11 cellular contexts compared by ENCODE assay signal in genomic region chr18:22165049-22165602, GRCh38. TPM values are rescaled to one million over a fixed set of nuclear protein-coding genes. Genes with fewer than 3 reads are reported as not detected.
DNase-seq lines count a peak whose midpoint lies in the region; ATAC-seq and TF ChIP-seq lines count a peak whose summit lies in the region.
"Had no signal": no experiment of that assay in that cellular context is flagged by ENCODE, and none has a peak within 500 bp of the region (broad histone marks: within the 10 kb centered on the region; RNA-seq: fewer than 3 reads in every experiment).

No MANE protein-coding gene starts in this region.

- H3K27ac Mint-ChIP-seq in stimulated activated naive CD8-positive, alpha-beta T cell treated with anti-CD3 and anti-CD28 coated beads, Interleukin-15, Interleukin-2, amounts not matched to agents 100 ng/mL and 50 ng/mL, for 24 hours = no peak overlapping the region
- no peak overlapping the region for H3K27ac Mint-ChIP-seq in neural progenitor cell

- H3K9me3 ChIP-seq in right cardiac atrium (ENCODE audit: control insufficient read depth, low read length) = no peaks in the 10 kb centered on the region
- no peaks in the 10 kb centered on the region for H3K9me3 ChIP-seq in neural progenitor cell (ENCODE audit: low read depth)
- H3K9me3 ChIP-seq in esophagus muscularis mucosa = no peaks in the 10 kb centered on the region

- H3K79me2 ChIP-seq in neural progenitor cell (ENCODE audit: low read depth) = no peaks in the 10 kb centered on the region

- peaks cover 47% of the 10 kb centered on the region for H4K20me1 ChIP-seq in neural progenitor cell (ENCODE audit: low read depth)

- peaks cover 27% of the 10 kb centered on the region for H3K4me1 Mint-ChIP-seq in stimulated activated naive CD8-positive, alpha-beta T cell treated with anti-CD3 and anti-CD28 coated beads, Interleukin-15, Interleukin-2, amounts not matched to agents 100 ng/mL and 50 ng/mL, for 24 hours (ENCODE audit: low read depth)
- H3K4me1 Mint-ChIP-seq in neural progenitor cell = peaks cover 30% of the 10 kb centered on the region

- H3K4me3 ChIP-seq in right cardiac atrium (ENCODE audit: low read length) (peak overlapping the region; percentile 66), neural progenitor cell (peak overlapping the region; percentile 43), esophagus muscularis mucosa (peak overlapping the region in 1 of 4 donors; percentile 30)

- H3K36me3 ChIP-seq in neural progenitor cell (no peaks in the 10 kb centered on the region), esophagus muscularis mucosa (no peaks in the 10 kb centered on the region)

- intact Hi-C loops in right cardiac atrium (cut with DNase I) = loop anchor here in 3 of 4 donors (5.0 to 10.0 kb wide), 4 partner anchors 168 to 397 kb away; no protein-coding TSS in a partner anchor
- intact Hi-C loops in esophagus muscularis mucosa (cut with DNase I) = loop anchor here (10.0 kb wide), 1 partner anchor 210 kb away; no protein-coding TSS in a partner anchor

- no peak overlapping the region for H3K9ac ChIP-seq in neural progenitor cell

- H3K4me3 Mint-ChIP-seq in stimulated activated naive CD8-positive, alpha-beta T cell treated with anti-CD3 and anti-CD28 coated beads, Interleukin-15, Interleukin-2, amounts not matched to agents 100 ng/mL and 50 ng/mL, for 24 hours = peak overlapping the region; percentile 49
- H3K4me3 Mint-ChIP-seq in neural progenitor cell = peak overlapping the region; percentile 85

- no peak for DNase-seq in stimulated activated naive CD8-positive, alpha-beta T cell treated with anti-CD3 and anti-CD28 coated beads, Interleukin-15, Interleukin-2, amounts not matched to agents 100 U/mL and 50 U/mL, for 24 hours
- DNase-seq in right cardiac atrium = peak in 2 of 3 donors; percentile 69 to 70
- DNase-seq in neural progenitor cell (ENCODE audit: low spot score) = peak; percentile 69
- no peak for DNase-seq in esophagus muscularis mucosa (ENCODE audit: extremely low spot score)
- no peak for DNase-seq in GM19240 (ENCODE audit: insufficient read length, low spot score)
- DNase-seq in SHP77 (lab: John Stamatoyannopoulos, UW) = no peak
- DNase-seq: effector CD8-positive, alpha-beta T cell; NCI-H1694 treated with DMSO at 0.1 percent for 48 hours; stimulated activated CD8-positive, alpha-beta memory T cell treated with anti-CD3 and anti-CD28 coated beads, Interleukin-4, amount 100 ng/mL, for 48 hours had no signal

- 12% methylated on average over 50 of the region's 50 CpGs for WGBS in right cardiac atrium
- 26% methylated on average over 46 of the region's 50 CpGs for WGBS in esophagus muscularis mucosa

- no peaks in the 10 kb centered on the region for H3K4me1 ChIP-seq in right cardiac atrium (ENCODE audit: control insufficient read depth, insufficient read depth, low read length)
- H3K4me1 ChIP-seq in neural progenitor cell = peaks cover 13% of the 10 kb centered on the region
- peaks cover 13 to 57% (median 46%) of the 10 kb centered on the region in 4 donors for H3K4me1 ChIP-seq in esophagus muscularis mucosa

- no peaks in the 10 kb centered on the region for H3K27me3 ChIP-seq in right cardiac atrium (ENCODE audit: control insufficient read depth, insufficient read depth)
- H3K27me3 ChIP-seq in neural progenitor cell = peaks cover 100% of the 10 kb centered on the region
- H3K27me3 ChIP-seq in esophagus muscularis mucosa = peaks cover 0 to 90% (median 49%) of the 10 kb centered on the region in 4 donors

- peaks cover 74% of the 10 kb centered on the region for H3K27me3 Mint-ChIP-seq in stimulated activated naive CD8-positive, alpha-beta T cell treated with anti-CD3 and anti-CD28 coated beads, Interleukin-15, Interleukin-2, amounts not matched to agents 100 ng/mL and 50 ng/mL, for 24 hours
- H3K27me3 Mint-ChIP-seq in neural progenitor cell (ENCODE audit: insufficient read depth, low read depth) = peaks cover 73% of the 10 kb centered on the region

- no peak for ATAC-seq in stimulated activated naive CD8-positive, alpha-beta T cell treated with anti-CD3 and anti-CD28 coated beads, Interleukin-15, Interleukin-2, amounts not matched to agents 100 U/mL and 50 U/mL, for 24 hours
- ATAC-seq in right cardiac atrium = no peak
- ATAC-seq in GM19455 (IDR thresholded peaks at IDR 0.05; ENCODE audit: unreplicated experiment) = no peak

- no peak for TF ChIP-seq CTCF in neural progenitor cell (IDR thresholded peaks at IDR 0.05)
- no peak for TF ChIP-seq CTCF in esophagus muscularis mucosa (IDR thresholded peaks at IDR 0.05)

- H3F3A ChIP-seq in neural progenitor cell (ENCODE audit: low read depth) = peaks cover 27% of the 10 kb centered on the region

- peak overlapping the region; percentile 73 for H3K4me2 ChIP-seq in neural progenitor cell

- TF ChIP-seq EP300 in esophagus muscularis mucosa (IDR thresholded peaks at IDR 0.05) = no peak

- no peak for TF ChIP-seq POLR2A in esophagus muscularis mucosa (IDR thresholded peaks at IDR 0.05; ENCODE audit: low read depth)

- H3K9me3 Mint-ChIP-seq in stimulated activated naive CD8-positive, alpha-beta T cell treated with anti-CD3 and anti-CD28 coated beads, Interleukin-15, Interleukin-2, amounts not matched to agents 100 ng/mL and 50 ng/mL, for 24 hours = no peaks in the 10 kb centered on the region
- no peaks in the 10 kb centered on the region for H3K9me3 Mint-ChIP-seq in neural progenitor cell

- peak overlapping the region; percentile 28 for H2AFZ ChIP-seq in neural progenitor cell (replicated peaks)

- H3K36me3 Mint-ChIP-seq in stimulated activated naive CD8-positive, alpha-beta T cell treated with anti-CD3 and anti-CD28 coated beads, Interleukin-15, Interleukin-2, amounts not matched to agents 100 ng/mL and 50 ng/mL, for 24 hours (ENCODE audit: low read depth) = no peaks in the 10 kb centered on the region
- H3K36me3 Mint-ChIP-seq in neural progenitor cell = no peaks in the 10 kb centered on the region

- peak overlapping the region; percentile 95 for H3K27ac ChIP-seq in right cardiac atrium (ENCODE audit: low read length)
- no peak overlapping the region for H3K27ac ChIP-seq in neural progenitor cell
- H3K27ac ChIP-seq in esophagus muscularis mucosa (replicated peaks in 1 of 4) = no peak overlapping the region

RNA-seq across cellular contexts. Expression of gene GATA6, which starts 4.3 kb away (rescaled TPM):
- total RNA-seq in right cardiac atrium = 10 to 100 TPM; 63.2 to 85.8 (median 77.9) TPM
- polyA plus RNA-seq in right cardiac atrium = 52.4 TPM
- 0.26 and 0.28 TPM in 2 replicates for total RNA-seq in neural progenitor cell (ENCODE audit: low replicate concordance)
- total RNA-seq in esophagus muscularis mucosa = 10 to 100 TPM in 2 of 4 donors, 1 to 10 TPM in 2; 6.6 to 35.5 (median 12.5) TPM

Comparison
In these comparisons a context has a peak if more than half of its experiments do, and no peak if none do; other contexts are left out.
1. DNase-seq: peak in right cardiac atrium (2 of 3) and neural progenitor cell (single experiment); none in stimulated activated naive CD8-positive, alpha-beta T cell treated with anti-CD3 and anti-CD28 coated beads, Interleukin-15, Interleukin-2, amounts not matched to agents 100 U/mL and 50 U/mL, for 24 hours (single experiment), esophagus muscularis mucosa (single experiment), GM19240 (single experiment) and SHP77 (0 of 2).